ENCODE assay signal across 27 cellular contexts in the genomic region with DNA sequence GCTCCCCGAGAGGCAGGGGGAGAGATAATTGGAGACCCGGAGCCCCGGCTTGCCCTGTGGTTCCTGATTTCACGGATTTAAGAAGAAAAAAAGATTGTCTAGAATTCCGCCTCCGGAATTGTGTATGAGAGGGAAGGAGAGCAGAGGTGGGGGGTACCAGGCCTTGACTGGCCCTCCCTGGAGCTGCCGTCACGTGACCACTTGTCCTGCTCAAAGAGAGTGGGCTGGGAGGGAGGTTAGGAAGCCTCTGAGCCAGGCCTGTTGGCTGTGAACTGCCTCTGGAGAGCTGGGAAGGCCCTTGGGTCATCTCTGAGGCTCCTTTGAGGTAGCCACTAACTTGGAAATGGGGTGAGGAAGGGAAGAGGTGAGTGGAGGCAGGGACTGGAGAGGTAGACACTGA.
DNase-seq lines count a peak whose midpoint lies in the region; ATAC-seq, FAIRE-seq and TF ChIP-seq lines count a peak whose summit lies in the region.
"Had no signal": no experiment of that assay in that cellular context is flagged by ENCODE, and none has a peak within 500 bp of the region (broad histone marks: within the 10 kb centered on the region; RNA-seq: fewer than 3 reads in every experiment).

No MANE protein-coding gene starts in this region.

- H3K4me3 ChIP-seq in K562, result no peak overlapping the region
- no peak overlapping the region for H3K4me3 ChIP-seq in upper lobe of right lung
- H3K4me3 ChIP-seq in left ventricle myocardium inferior, result no peak overlapping the region
- H3K4me3 ChIP-seq in kidney (ENCODE audit: low read length in 2 of 2), result no peak overlapping the region
- H3K4me3 ChIP-seq: BLaER1 treated with 17β-estradiol and CSF1 and Interleukin-3, amounts not matched to agents 10 nM and 100 nM; HAP-1 had no signal

- H4K20me1 ChIP-seq in K562 (replicated peaks; ENCODE audit: control insufficient read depth, insufficient read depth, low read length), result peaks cover 19% of the 10 kb centered on the region

- no peak overlapping the region for H2AFZ ChIP-seq in K562 (ENCODE audit: low read depth, low read length)

- H3K9me3 Mint-ChIP-seq in activated CD4-positive, alpha-beta T cell treated with anti-CD3 and anti-CD28 coated beads, Interleukin-2, amount 10 ng/mL, durations not matched to agents 7 days and 5 days, result no peaks in the 10 kb centered on the region
- H3K9me3 Mint-ChIP-seq in WTC11, result no peaks in the 10 kb centered on the region
- H3K9me3 Mint-ChIP-seq: CD14-positive monocyte; CD8-positive, alpha-beta memory T cell had no signal

- H3K27ac ChIP-seq in K562 (ENCODE audit: extremely low read depth, low read depth, low read length) (no peak overlapping the region), upper lobe of right lung (no peak overlapping the region), left ventricle myocardium inferior (replicated peaks) (no peak overlapping the region), kidney (ENCODE audit: low read depth in 2 of 2, low read length in 2 of 2) (no peak overlapping the region)
- H3K27ac ChIP-seq: 22Rv1; BLaER1 treated with 17β-estradiol and CSF1 and Interleukin-3, amounts not matched to agents 10 nM and 100 nM had no signal

- intact Hi-C loops in K562 (cut with micrococcal nuclease), result no loop called here
- intact Hi-C loops in upper lobe of right lung (cut with DNase I), result no loop called here
- intact Hi-C loops in left ventricle myocardium inferior (cut with micrococcal nuclease), result no loop called here
- intact Hi-C loops in kidney (cut with DNase I), result no loop called here

- TF ChIP-seq CTCF in WTC11 (IDR thresholded peaks at IDR 0.05), result no peak
- TF ChIP-seq CTCF in K562 (IDR thresholded peaks at IDR 0.05 in 2 of 3, conservative IDR thresholded peaks at IDR 0.05 in 1 of 3; ENCODE audit: insufficient read depth in 2 of 3, low read depth in 1 of 3, low read length in 3 of 3), result no peak
- TF ChIP-seq CTCF in upper lobe of right lung (IDR thresholded peaks at IDR 0.05), result no peak
- TF ChIP-seq CTCF in left ventricle myocardium inferior (IDR thresholded peaks at IDR 0.05; ENCODE audit: borderline replicate concordance), result no peak
- TF ChIP-seq CTCF in kidney (IDR thresholded peaks at IDR 0.05; ENCODE audit: borderline replicate concordance, extremely low read depth, insufficient read depth), result no peak

- H3K4me2 ChIP-seq in K562 (ENCODE audit: insufficient read depth, low read length), result no peak overlapping the region
- H3K4me2 ChIP-seq: BLaER1 treated with 17β-estradiol and CSF1 and Interleukin-3, amounts not matched to agents 10 nM and 100 nM had no signal

- no peak for TF ChIP-seq RAD21 in K562 (CRISPR knock-in tag; conservative IDR thresholded peaks at IDR 0.05 in 1 of 2, IDR thresholded peaks at IDR 0.05 in 1 of 2)

- H3K27me3 ChIP-seq in K562 (ENCODE audit: control insufficient read depth in 2 of 2, insufficient read depth in 2 of 2, low read length in 2 of 2) (0 out of 5 replicates have a peak, but pooled peaks cover 0 to 5% of the 10 kb centered on the region in 2 experiments), upper lobe of right lung (peaks cover 9% of the 10 kb centered on the region), left ventricle myocardium inferior (ENCODE audit: low read depth) (peaks cover 48% of the 10 kb centered on the region)
- H3K27me3 ChIP-seq: BE2C; BLaER1 treated with 17β-estradiol and CSF1 and Interleukin-3, amounts not matched to agents 10 nM and 100 nM had no signal

- H3K9me1 ChIP-seq in K562 (ENCODE audit: control insufficient read depth, insufficient read depth, low read length), result no peaks in the 10 kb centered on the region

- H3K4me1 ChIP-seq in K562 (replicated peaks in 1 of 2; ENCODE audit: control insufficient read depth in 2 of 2, insufficient read depth in 2 of 2, low read length in 2 of 2) (no peaks in the 10 kb centered on the region), upper lobe of right lung (no peaks in the 10 kb centered on the region), left ventricle myocardium inferior (no peaks in the 10 kb centered on the region), kidney (ENCODE audit: control insufficient read depth in 1 of 2, insufficient read depth in 1 of 2, low read depth in 1 of 2, low read length in 2 of 2) (no peaks in the 10 kb centered on the region)
- H3K4me1 ChIP-seq: BE2C, HAP-1 had no signal

- BruUV-seq in K562 (replicated peaks; lab: Mats Ljungman, UMichigan), result no TSS peak

- in situ Hi-C loops in K562 (cut with MboI), result no loop called here

- no peaks in the 10 kb centered on the region for H3K79me2 ChIP-seq in K562 (ENCODE audit: control insufficient read depth, insufficient read depth, low read length)

- H3K4me3 Mint-ChIP-seq in activated CD4-positive, alpha-beta T cell treated with anti-CD3 and anti-CD28 coated beads, Interleukin-2, amount 10 ng/mL, durations not matched to agents 7 days and 5 days, result no peak overlapping the region
- H3K4me3 Mint-ChIP-seq in WTC11, result no peak overlapping the region
- H3K4me3 Mint-ChIP-seq: CD14-positive monocyte; CD4-positive, alpha-beta T cell; CD8-positive, alpha-beta memory T cell; HFFc6 had no signal

- H3K9me3 ChIP-seq in K562 (replicated peaks; ENCODE audit: control insufficient read depth, insufficient read depth, low read depth, low read length) (no peaks in the 10 kb centered on the region), upper lobe of right lung (no peaks in the 10 kb centered on the region), left ventricle myocardium inferior (replicated peaks) (no peaks in the 10 kb centered on the region), kidney (ENCODE audit: control insufficient read depth in 1 of 2, low read length in 2 of 2) (no peaks in the 10 kb centered on the region)
- H3K9me3 ChIP-seq: BE2C; BLaER1 treated with 17β-estradiol and CSF1 and Interleukin-3, amounts not matched to agents 10 nM and 100 nM; HAP-1 had no signal

- H3K27me3 Mint-ChIP-seq in activated CD4-positive, alpha-beta T cell treated with anti-CD3 and anti-CD28 coated beads, Interleukin-2, amount 10 ng/mL, durations not matched to agents 7 days and 5 days, result no peaks in the 10 kb centered on the region
- H3K27me3 Mint-ChIP-seq in WTC11 (ENCODE audit: low read depth), result no peaks in the 10 kb centered on the region

- H3K9ac ChIP-seq in K562 (ENCODE audit: insufficient read depth in 1 of 2, low read depth in 2 of 2, low read length in 2 of 2), result no peak overlapping the region
- H3K9ac ChIP-seq in kidney (ENCODE audit: low read length in 2 of 2), result no peak overlapping the region
- H3K9ac ChIP-seq: BLaER1 treated with 17β-estradiol and CSF1 and Interleukin-3, amounts not matched to agents 10 nM and 100 nM had no signal

- no peaks in the 10 kb centered on the region for H3K36me3 Mint-ChIP-seq in activated CD4-positive, alpha-beta T cell treated with anti-CD3 and anti-CD28 coated beads, Interleukin-2, amount 10 ng/mL, durations not matched to agents 7 days and 5 days (ENCODE audit: low read depth)
- H3K36me3 Mint-ChIP-seq in WTC11, result no peaks in the 10 kb centered on the region
- H3K36me3 Mint-ChIP-seq: CD14-positive monocyte; CD8-positive, alpha-beta memory T cell had no signal

- H3K36me3 ChIP-seq in K562 (ENCODE audit: control insufficient read depth, insufficient read depth, low read length), result no peaks in the 10 kb centered on the region
- no peaks in the 10 kb centered on the region for H3K36me3 ChIP-seq in upper lobe of right lung
- no peaks in the 10 kb centered on the region for H3K36me3 ChIP-seq in left ventricle myocardium inferior
- H3K36me3 ChIP-seq in kidney (ENCODE audit: control insufficient read depth in 1 of 2, insufficient read depth in 2 of 2, low read length in 2 of 2), result no peaks in the 10 kb centered on the region
- H3K36me3 ChIP-seq: BE2C; BLaER1 treated with 17β-estradiol and CSF1 and Interleukin-3, amounts not matched to agents 10 nM and 100 nM; HAP-1 had no signal

- FAIRE-seq in K562 (lab: Jason Lieb, UNC) (no peak), kidney (lab: Jason Lieb, UNC) (no peak)
- FAIRE-seq: A204.1, D721Med, GM12891, GM18507, H54 had no signal

- TF ChIP-seq EP300 in K562 (IDR thresholded peaks at IDR 0.05; ENCODE audit: low read length), result no peak

- no peak for DNase-seq in activated CD4-positive, alpha-beta T cell treated with anti-CD3 and anti-CD28 coated beads, Interleukin-2, amount 10 ng/mL, durations not matched to agents 7 days and 5 days
- no peak for DNase-seq in activated CD4-positive, alpha-beta T cell treated with anti-CD3 and anti-CD28 coated beads for 4 hours
- no peak for DNase-seq in WTC11 (ENCODE audit: low spot score)
- DNase-seq in K562 (ENCODE audit: extremely low read depth in 1 of 4, low spot score in 3 of 4), result no peak
- peak; percentile 39 for DNase-seq in upper lobe of right lung
- no peak for DNase-seq in left ventricle myocardium inferior
- DNase-seq in kidney, result no peak
- DNase-seq: AML-193; BE2C; CD4-positive, alpha-beta T cell; CD8-positive, alpha-beta memory T cell; DMS 273 treated with DMSO at 0.1 percent for 48 hours; DMS79; EL; GDM1; GOT3; HFFc6 had no signal

- CTCF ChIA-PET in activated CD4-positive, alpha-beta T cell treated with anti-CD3 and anti-CD28 coated beads, Interleukin-2, amount 10 ng/mL, durations not matched to agents 7 days and 5 days (lab: Charles Lee), result no interaction called here
- CTCF ChIA-PET in WTC11 (lab: Charles Lee) (interaction anchor here (1.0 kb wide), 1 partner anchor 9 kb away, joined by 6 read pairs; no protein-coding TSS in a partner anchor), K562 (lab: Yijun Ruan, JAX; ENCODE audit: low intra/inter-chr PET ratio) (no interaction called here)

- POLR2A ChIA-PET in activated CD4-positive, alpha-beta T cell treated with anti-CD3 and anti-CD28 coated beads, Interleukin-2, amount 10 ng/mL, durations not matched to agents 7 days and 5 days (lab: Charles Lee), result no interaction called here
- POLR2A ChIA-PET in WTC11 (lab: Charles Lee) (no interaction called here), K562 (lab: Yijun Ruan, JAX) (interaction anchor here (1.4 kb wide), 1 partner anchor 9 kb away, joined by 3 read pairs; no protein-coding TSS in a partner anchor)

- 0% methylated on average over 8 of the region's 8 CpGs for WGBS in K562 (ENCODE audit: insufficient coverage, low coverage, missing lambda C conversion rate)

- H3K27ac Mint-ChIP-seq in activated CD4-positive, alpha-beta T cell treated with anti-CD3 and anti-CD28 coated beads, Interleukin-2, amount 10 ng/mL, durations not matched to agents 7 days and 5 days, result peak overlapping the region; percentile 43
- no peak overlapping the region for H3K27ac Mint-ChIP-seq in WTC11
- H3K27ac Mint-ChIP-seq: CD14-positive monocyte; CD4-positive, alpha-beta T cell; HFFc6 had no signal

- H3K4me1 Mint-ChIP-seq in activated CD4-positive, alpha-beta T cell treated with anti-CD3 and anti-CD28 coated beads, Interleukin-2, amount 10 ng/mL, durations not matched to agents 7 days and 5 days, result no peaks in the 10 kb centered on the region
- peaks cover 7% of the 10 kb centered on the region for H3K4me1 Mint-ChIP-seq in WTC11
- H3K4me1 Mint-ChIP-seq: CD14-positive monocyte; CD8-positive, alpha-beta memory T cell had no signal

- no peak for TF ChIP-seq POLR2A in K562 (conservative IDR thresholded peaks at IDR 0.05)

- ATAC-seq in WTC11 (no peak), K562 (no peak), upper lobe of right lung (no peak), HG02610 (IDR thresholded peaks at IDR 0.05; ENCODE audit: unreplicated experiment) (no peak)

TF ChIP-seq in K562, 482 proteins besides CTCF, POLR2A, EP300 and RAD21 (continues in another document):
- TF ChIP-seq ZNF75A (CRISPR knock-in tag; IDR thresholded peaks at IDR 0.05), result no peak
